8 cellular contexts compared by ENCODE assay signal in genomic region chr16:68310441-68311315, GRCh38. TPM values are rescaled to one million over a fixed set of nuclear protein-coding genes. Genes with fewer than 3 reads are reported as not detected.
DNase-seq lines count a peak whose midpoint lies in the region; ATAC-seq, FAIRE-seq and TF ChIP-seq lines count a peak whose summit lies in the region.

A gene with protein sequence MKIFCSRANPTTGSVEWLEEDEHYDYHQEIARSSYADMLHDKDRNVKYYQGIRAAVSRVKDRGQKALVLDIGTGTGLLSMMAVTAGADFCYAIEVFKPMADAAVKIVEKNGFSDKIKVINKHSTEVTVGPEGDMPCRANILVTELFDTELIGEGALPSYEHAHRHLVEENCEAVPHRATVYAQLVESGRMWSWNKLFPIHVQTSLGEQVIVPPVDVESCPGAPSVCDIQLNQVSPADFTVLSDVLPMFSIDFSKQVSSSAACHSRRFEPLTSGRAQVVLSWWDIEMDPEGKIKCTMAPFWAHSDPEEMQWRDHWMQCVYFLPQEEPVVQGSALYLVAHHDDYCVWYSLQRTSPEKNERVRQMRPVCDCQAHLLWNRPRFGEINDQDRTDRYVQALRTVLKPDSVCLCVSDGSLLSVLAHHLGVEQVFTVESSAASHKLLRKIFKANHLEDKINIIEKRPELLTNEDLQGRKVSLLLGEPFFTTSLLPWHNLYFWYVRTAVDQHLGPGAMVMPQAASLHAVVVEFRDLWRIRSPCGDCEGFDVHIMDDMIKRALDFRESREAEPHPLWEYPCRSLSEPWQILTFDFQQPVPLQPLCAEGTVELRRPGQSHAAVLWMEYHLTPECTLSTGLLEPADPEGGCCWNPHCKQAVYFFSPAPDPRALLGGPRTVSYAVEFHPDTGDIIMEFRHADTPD (plus strand): TSS chr16:68311019. CDS start chr16:68315980, 4,961 bp downstream.
SLC7A6OS (minus strand) TSS chr16:68310946; CDS start chr16:68310926, 20 bp downstream.

- no peaks in the 10 kb centered on the region for H4K20me1 ChIP-seq in keratinocyte (ENCODE audit: control insufficient read depth, extremely low read depth, insufficient read depth, low read length)

- FAIRE-seq in keratinocyte (lab: Jason Lieb, UNC): no peak

- peak within 1 kb of the TSS; percentile 57 for H3K27ac ChIP-seq in keratinocyte (ENCODE audit: control insufficient read depth, insufficient read depth, low read length)

- peaks cover 15% of the 10 kb centered on the region for H3K4me1 ChIP-seq in keratinocyte (ENCODE audit: control insufficient read depth, extremely low read depth, insufficient read depth, low read length)

- peaks cover 2 to 11% of the 10 kb centered on the region in 2 experiments for H3K36me3 ChIP-seq in keratinocyte (ENCODE audit: control insufficient read depth in 2 of 2, extremely low read depth in 1 of 2, insufficient read depth in 2 of 2, low read length in 2 of 2)

- peak in 1 of 3 experiments; percentile 20 for TF ChIP-seq CTCF in keratinocyte (optimal IDR thresholded peaks at IDR 0.05 in 1 of 3, IDR thresholded peaks at IDR 0.05 in 1 of 3, conservative IDR thresholded peaks at IDR 0.05 in 1 of 3; ENCODE audit: extremely low read depth in 1 of 3, insufficient read depth in 2 of 3, low read length in 3 of 3)

- H3K27me3 ChIP-seq in keratinocyte (ENCODE audit: control insufficient read depth, extremely low read depth, insufficient read depth, low read length): no peaks in the 10 kb centered on the region

- peak within 1 kb of the TSS; percentile 83 for H3K9ac ChIP-seq in keratinocyte (ENCODE audit: control insufficient read depth, extremely low read depth, insufficient read depth, low read length)

- peaks cover 50% of the 10 kb centered on the region for H3K79me2 ChIP-seq in keratinocyte (ENCODE audit: control insufficient read depth, insufficient read depth, low read length)

- H2AFZ ChIP-seq in keratinocyte (ENCODE audit: control insufficient read depth, low read length): peak within 1 kb of the TSS; percentile 83

- DNase-seq in Ammon's horn (ENCODE audit: low spot score): peak; percentile 94
- peak; percentile 90 for DNase-seq in NCI-H460 (ENCODE audit: extremely low read depth, low read depth)
- DNase-seq in activated CD4-positive, CD25-positive, alpha-beta regulatory T cell treated with anti-CD3 and anti-CD28 coated beads, Interleukin-2, amount 50 U/mL, for 72 hours: peak; percentile 91
- peak; percentile 91 for DNase-seq in cerebellar cortex (ENCODE audit: low spot score)
- DNase-seq in keratinocyte (ENCODE audit: low read depth, low spot score): peak; percentile 36
- DNase-seq in stimulated activated CD4-positive, alpha-beta T cell treated with anti-CD3 and anti-CD28 coated beads, Interleukin-15, amount 100 ng/mL, for 1 hour (ENCODE audit: low read depth in 1 of 2, low spot score in 1 of 2): peak; percentile 81 to 84

- H3K4me2 ChIP-seq in keratinocyte (ENCODE audit: control insufficient read depth, extremely low read depth, insufficient read depth, low read depth, low read length): peak within 1 kb of the TSS; percentile 98

- peak within 1 kb of the TSS; percentile 92 to 98 (median 95) for H3K4me3 ChIP-seq in keratinocyte (ENCODE audit: control insufficient read depth in 2 of 3, extremely low read depth in 1 of 3, insufficient read depth in 2 of 3, low read depth in 1 of 3, low read length in 3 of 3)

- H3K9me1 ChIP-seq in keratinocyte (ENCODE audit: control insufficient read depth, extremely low read depth, insufficient read depth, low read length): peaks cover 3% of the 10 kb centered on the region

- dilution Hi-C loops in keratinocyte (cut with MboI; ENCODE audit: extremely low pct_ligation_motif_present, low sequenced_read_pairs): no loop called here

- TF ChIP-seq POLR2A in GM19193 (IDR thresholded peaks at IDR 0.05; ENCODE audit: extremely low read depth, insufficient read depth, insufficient read length): peak; percentile 96

- H3K9me3 ChIP-seq in keratinocyte (ENCODE audit: control insufficient read depth, low read depth, low read length): no peaks in the 10 kb centered on the region

- peak; percentile 97 for ATAC-seq in HG03432 (IDR thresholded peaks at IDR 0.05; ENCODE audit: unreplicated experiment)

RNA-seq across cellular contexts. Expression of the first gene that starts in this region (rescaled TPM):
- 39.4 and 51.7 TPM in 2 replicates for total RNA-seq in NCI-H460 (2014; rRNA removed; shearing (Covaris generic))
- polyA plus RNA-seq in NCI-H460 (2014; cell fraction: nucleus; rRNA removed): 197 and 239 TPM in 2 replicates
- polyA plus RNA-seq in keratinocyte: 25.8 to 30.2 TPM (median 27.4 TPM) in 3 replicates
- polyA plus RNA-seq in keratinocyte (2011; ENCODE audit: low read depth): 23.5 TPM
- 12.3 and 14.4 TPM in 2 replicates for polyA plus RNA-seq in keratinocyte (2011; cell fraction: cytosol; rRNA removed)
- polyA plus RNA-seq in keratinocyte (2011; cell fraction: nucleus; rRNA removed): 58.2 and 68.9 TPM in 2 replicates
- polyA plus RNA-seq in keratinocyte (2012; ENCODE audit: low replicate concordance): 17.3 and 22.9 TPM in 2 replicates
- 33.4 to 44.0 TPM (median 35.0 TPM) in 3 replicates for polyA minus RNA-seq in keratinocyte
- polyA minus RNA-seq in keratinocyte (2011; cell fraction: cytosol; rRNA and poly(A)+ RNA removed): 39.1 TPM
- 24.9 and 36.1 TPM in 2 replicates for polyA minus RNA-seq in keratinocyte (2011; cell fraction: nucleus; rRNA and poly(A)+ RNA removed)

RNA-seq across cellular contexts. Expression of gene SLC7A6OS, which starts in this region (rescaled TPM):
- total RNA-seq in NCI-H460 (2014; rRNA removed; shearing (Covaris generic)): 18.2 and 21.0 TPM in 2 replicates
- 38.2 and 42.0 TPM in 2 replicates for polyA plus RNA-seq in NCI-H460 (2014; cell fraction: nucleus; rRNA removed)
- polyA plus RNA-seq in keratinocyte: 9.5 to 12.6 TPM (median 9.8 TPM) in 3 replicates
- polyA plus RNA-seq in keratinocyte (2011; ENCODE audit: low read depth): 36.8 TPM
- 6.5 and 7.8 TPM in 2 replicates for polyA plus RNA-seq in keratinocyte (2011; cell fraction: cytosol; rRNA removed)
- 13.1 and 14.7 TPM in 2 replicates for polyA plus RNA-seq in keratinocyte (2011; cell fraction: nucleus; rRNA removed)
- 8.5 and 11.8 TPM in 2 replicates for polyA plus RNA-seq in keratinocyte (2012; ENCODE audit: low replicate concordance)
- polyA minus RNA-seq in keratinocyte: 3.0 to 7.2 TPM (median 5.6 TPM) in 3 replicates
- polyA minus RNA-seq in keratinocyte (2011; cell fraction: cytosol; rRNA and poly(A)+ RNA removed): 3.5 TPM
- polyA minus RNA-seq in keratinocyte (2011; cell fraction: nucleus; rRNA and poly(A)+ RNA removed): 4.0 and 5.4 TPM in 2 replicates

Comparison
In these comparisons a context has a peak if more than half of its experiments do, and no peak if none do; other contexts are left out.
1. Peak in every context shown above with its lines: DNase-seq, ATAC-seq, H3K4me3 ChIP-seq and H3K27ac ChIP-seq.
2. DNase-seq: peak in every context shown above with its lines; median percentile 94 in Ammon's horn; 91 in activated CD4-positive, CD25-positive, alpha-beta regulatory T cell treated with anti-CD3 and anti-CD28 coated beads, Interleukin-2, amount 50 U/mL, for 72 hours; 91 in cerebellar cortex; 90 in NCI-H460; 82 in stimulated activated CD4-positive, alpha-beta T cell treated with anti-CD3 and anti-CD28 coated beads, Interleukin-15, amount 100 ng/mL, for 1 hour; 36 in keratinocyte.